Comparison of ENCODE assay signal across 12 cellular contexts in the genomic region with DNA sequence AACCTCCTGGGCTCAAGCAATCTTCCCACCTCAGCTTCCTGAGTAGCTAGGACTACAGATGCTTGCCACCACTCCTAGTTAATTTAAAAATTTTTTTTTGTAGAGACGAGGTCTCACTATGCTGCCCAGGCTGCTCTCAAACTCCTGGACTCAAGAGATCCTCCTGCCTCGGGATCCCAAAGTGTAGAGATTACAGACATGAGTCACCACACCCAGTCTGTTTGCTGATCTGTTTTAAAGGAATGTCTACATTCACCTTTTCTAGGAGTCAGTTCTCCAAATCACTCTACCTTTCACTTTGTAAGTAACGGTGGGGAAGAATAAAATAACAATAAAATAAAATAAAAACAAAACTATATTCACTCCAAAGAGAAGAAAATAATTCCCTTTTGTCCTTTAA.
DNase-seq lines count a peak whose midpoint lies in the region; ATAC-seq, FAIRE-seq and TF ChIP-seq lines count a peak whose summit lies in the region.
"Had no signal": no experiment of that assay in that cellular context is flagged by ENCODE, and none has a peak within 500 bp of the region (broad histone marks: within the 10 kb centered on the region; RNA-seq: fewer than 3 reads in every experiment).

No MANE protein-coding gene starts in this region.

- CTCF ChIA-PET in PC-3 (lab: Charles Lee): no interaction called here
- CTCF ChIA-PET in activated CD8-positive, alpha-beta T cell treated with anti-CD3 and anti-CD28 coated beads for 36 hours (lab: Charles Lee): no interaction called here

- TF ChIP-seq POLR2A in GM12892 (IDR thresholded peaks at IDR 0.05; ENCODE audit: low read depth, low read length): no peak

- intact Hi-C loops in PC-3 (cut with micrococcal nuclease): no loop called here
- intact Hi-C loops in activated CD8-positive, alpha-beta T cell treated with anti-CD3 and anti-CD28 coated beads for 36 hours (cut with micrococcal nuclease): no loop called here

- BruUV-seq in PC-3 (replicated peaks; lab: Mats Ljungman, UMichigan): no TSS peak

- peaks cover 14% of the 10 kb centered on the region for H3K4me1 ChIP-seq in PC-3 (ENCODE audit: insufficient read depth, low read length)

- peaks cover 22% of the 10 kb centered on the region for H3K36me3 ChIP-seq in PC-3 (ENCODE audit: low read depth, low read length)

- no peak overlapping the region for H3K4me3 Mint-ChIP-seq in osteocyte (ENCODE audit: unreplicated experiment)
- no peak overlapping the region for H3K4me3 Mint-ChIP-seq in activated CD8-positive, alpha-beta T cell treated with anti-CD3 and anti-CD28 coated beads for 36 hours
- H3K4me3 Mint-ChIP-seq: activated naive CD8-positive, alpha-beta T cell treated with anti-CD3 and anti-CD28 coated beads, Interleukin-2, amount 50 U/mL, for 24 hours; CD4-positive, alpha-beta memory T cell had no signal

- H3F3A ChIP-seq in PC-3 (ENCODE audit: low read length, unreplicated experiment): no peaks in the 10 kb centered on the region

- H3K27me3 Mint-ChIP-seq in osteocyte (ENCODE audit: unreplicated experiment): no peaks in the 10 kb centered on the region
- no peaks in the 10 kb centered on the region for H3K27me3 Mint-ChIP-seq in activated CD8-positive, alpha-beta T cell treated with anti-CD3 and anti-CD28 coated beads for 36 hours
- H3K27me3 Mint-ChIP-seq: activated naive CD8-positive, alpha-beta T cell treated with anti-CD3 and anti-CD28 coated beads, Interleukin-2, amount 50 U/mL, for 24 hours had no signal

- H3K9ac ChIP-seq in PC-3 (ENCODE audit: low read length): no peak overlapping the region

- H3K27ac Mint-ChIP-seq in osteocyte (ENCODE audit: unreplicated experiment): peak overlapping the region; percentile 86
- H3K27ac Mint-ChIP-seq in activated CD8-positive, alpha-beta T cell treated with anti-CD3 and anti-CD28 coated beads for 36 hours: no peak overlapping the region
- H3K27ac Mint-ChIP-seq: activated naive CD8-positive, alpha-beta T cell treated with anti-CD3 and anti-CD28 coated beads, Interleukin-2, amount 50 U/mL, for 24 hours; IgD-negative memory B cell had no signal

- peaks cover 5% of the 10 kb centered on the region; the same call in 1 of the 2 replicates for H4K20me1 ChIP-seq in PC-3 (ENCODE audit: low read length)

- peaks cover 27% of the 10 kb centered on the region for H3K79me2 ChIP-seq in PC-3 (ENCODE audit: low read length)

- no peaks in the 10 kb centered on the region for H3K9me2 ChIP-seq in PC-3 (replicated peaks; ENCODE audit: low read length)

- ATAC-seq in PC-3 (peak; percentile 96), esophagus mucosa (peak; percentile 48), HG03342 (IDR thresholded peaks at IDR 0.05; ENCODE audit: unreplicated experiment) (no peak)
- no peak for ATAC-seq in activated CD8-positive, alpha-beta T cell treated with anti-CD3 and anti-CD28 coated beads for 36 hours
- ATAC-seq: activated naive CD8-positive, alpha-beta T cell treated with anti-CD3 and anti-CD28 coated beads, Interleukin-2, amount 50 U/mL, for 24 hours had no signal

- H3K9me3 ChIP-seq in PC-3 (ENCODE audit: low read length): peaks cover 8% of the 10 kb centered on the region

- FAIRE-seq in GM12892 (lab: Jason Lieb, UNC): no peak

- peaks cover 5% of the 10 kb centered on the region for H3K9me3 Mint-ChIP-seq in osteocyte (ENCODE audit: unreplicated experiment)
- peaks cover 13% of the 10 kb centered on the region for H3K9me3 Mint-ChIP-seq in activated CD8-positive, alpha-beta T cell treated with anti-CD3 and anti-CD28 coated beads for 36 hours

- DNase-seq in EH (ENCODE audit: low read depth) (peak; percentile 65), PC-3 (peak; percentile 71), osteocyte (ENCODE audit: extremely low spot score, unreplicated experiment) (no peak), nucleus accumbens (lab: John Stamatoyannopoulos, UW) (no peak), GM12892 (ENCODE audit: insufficient read length) (no peak)
- DNase-seq in activated CD8-positive, alpha-beta T cell treated with anti-CD3 and anti-CD28 coated beads for 36 hours: no peak
- DNase-seq: activated CD8-positive, alpha-beta memory T cell treated with anti-CD3 and anti-CD28 coated beads for 24 hours; activated naive CD8-positive, alpha-beta T cell treated with anti-CD3 and anti-CD28 coated beads, Interleukin-2, amount 50 U/mL, for 24 hours; CD4-positive, alpha-beta memory T cell had no signal

- peaks cover 46% of the 10 kb centered on the region for H3K4me1 Mint-ChIP-seq in osteocyte (ENCODE audit: unreplicated experiment)
- no peaks in the 10 kb centered on the region for H3K4me1 Mint-ChIP-seq in activated CD8-positive, alpha-beta T cell treated with anti-CD3 and anti-CD28 coated beads for 36 hours (ENCODE audit: low read depth)
- H3K4me1 Mint-ChIP-seq: activated naive CD8-positive, alpha-beta T cell treated with anti-CD3 and anti-CD28 coated beads, Interleukin-2, amount 50 U/mL, for 24 hours; CD4-positive, alpha-beta memory T cell had no signal

- H2AFZ ChIP-seq in PC-3 (ENCODE audit: low read length): no peak overlapping the region

- H3K27me3 ChIP-seq in PC-3 (ENCODE audit: low read length): no peaks in the 10 kb centered on the region

- peaks cover 56% of the 10 kb centered on the region for H3K36me3 Mint-ChIP-seq in osteocyte (ENCODE audit: unreplicated experiment)
- no peaks in the 10 kb centered on the region for H3K36me3 Mint-ChIP-seq in activated CD8-positive, alpha-beta T cell treated with anti-CD3 and anti-CD28 coated beads for 36 hours (ENCODE audit: low read depth)
- H3K36me3 Mint-ChIP-seq: IgD-negative memory B cell had no signal

- H3K4me2 ChIP-seq in PC-3 (ENCODE audit: low read length): peak overlapping the region; percentile 18

- POLR2A ChIA-PET in PC-3 (lab: Charles Lee; ENCODE audit: unreplicated experiment): no interaction called here
- POLR2A ChIA-PET in activated CD8-positive, alpha-beta T cell treated with anti-CD3 and anti-CD28 coated beads for 36 hours (lab: Charles Lee): no interaction called here

- no peak for TF ChIP-seq CTCF in PC-3 (conservative IDR thresholded peaks at IDR 0.05; ENCODE audit: low read depth, low read length)
- TF ChIP-seq CTCF in osteocyte (IDR thresholded peaks at IDR 0.05): no peak
- TF ChIP-seq CTCF in activated CD8-positive, alpha-beta T cell treated with anti-CD3 and anti-CD28 coated beads for 36 hours (IDR thresholded peaks at IDR 0.05): no peak

- no peak overlapping the region for H3K27ac ChIP-seq in PC-3 (ENCODE audit: low read length)

- H3K4me3 ChIP-seq in PC-3 (ENCODE audit: low read length): no peak overlapping the region

Comparison
In these comparisons a context has a peak if more than half of its experiments do, and no peak if none do; other contexts are left out.
1. DNase-seq: peak in EH (single experiment) and PC-3 (single experiment); none in osteocyte (single experiment), nucleus accumbens (0 of 56), activated CD8-positive, alpha-beta T cell treated with anti-CD3 and anti-CD28 coated beads for 36 hours (single experiment) and GM12892 (single experiment).
2. ATAC-seq: peak in PC-3 (single experiment) and esophagus mucosa (single experiment); none in activated CD8-positive, alpha-beta T cell treated with anti-CD3 and anti-CD28 coated beads for 36 hours (single experiment) and HG03342 (single experiment).